ENCODE assay signal across 23 cellular contexts in the genomic region with DNA sequence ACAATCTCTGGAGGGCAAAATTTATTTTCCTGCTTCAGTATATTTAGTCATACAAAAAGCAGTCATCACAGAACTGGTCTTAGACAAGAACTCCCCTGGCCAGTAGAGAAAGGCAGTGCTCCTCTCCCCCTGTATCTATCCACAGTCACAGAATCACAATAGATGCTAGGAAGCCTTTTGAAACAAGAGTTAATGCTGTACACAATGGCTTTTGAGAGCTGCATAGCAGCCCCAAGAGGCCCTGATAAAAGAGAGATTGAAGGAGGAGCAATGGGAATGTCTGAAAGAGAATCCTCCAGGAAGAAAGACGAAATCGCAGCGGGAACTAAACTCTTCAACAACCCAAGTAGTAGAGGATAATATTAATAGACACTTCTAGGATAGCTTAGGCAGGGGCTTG.
"Had no signal": no experiment of that assay in that cellular context is flagged by ENCODE, and none has a peak within 500 bp of the region (broad histone marks: within the 10 kb centered on the region; RNA-seq: fewer than 3 reads in every experiment).

No MANE protein-coding gene starts in this region.

- H3K4me1 Mint-ChIP-seq: immature natural killer cell had no signal

- H3K36me3 ChIP-seq: colonic mucosa, right atrium auricular region, suprapubic skin, tibial nerve had no signal

- H3K9me3 Mint-ChIP-seq: nephron progenitor cell had no signal

- H3K27me3 ChIP-seq: body of pancreas, colonic mucosa, right atrium auricular region, suprapubic skin, tibial nerve had no signal

- H3K36me3 Mint-ChIP-seq: activated naive CD8-positive, alpha-beta T cell; immature natural killer cell had no signal

- H3K4me1 ChIP-seq: body of pancreas, colonic mucosa, right atrium auricular region, suprapubic skin, tibial nerve had no signal

- H3K4me3 ChIP-seq: body of pancreas, colonic mucosa, right atrium auricular region, suprapubic skin, tibial nerve had no signal

- H3K27ac Mint-ChIP-seq: activated naive CD8-positive, alpha-beta T cell; immature natural killer cell; nephron progenitor cell had no signal

- DNase-seq: activated CD4-positive, alpha-beta T cell treated with anti-CD3 and anti-CD28 coated beads for 48 hours; activated CD4-positive, alpha-beta T cell treated with anti-CD3 and anti-CD28 coated beads, Interleukin-2, amount 50 U/mL, for 48 hours; activated CD8-positive, alpha-beta memory T cell treated with anti-CD3 and anti-CD28 coated beads for 24 hours; activated effector memory CD4-positive, alpha-beta T cell treated with Interleukin-2 at 50 U/mL for 16 hours; activated naive CD4-positive, alpha-beta T cell treated with Interleukin-2 at 50 U/mL for 16 hours; aorta; body of pancreas; cerebellar nuclear complex; colonic mucosa; foreskin fibroblast; head of caudate nucleus; hippocampal formation; immature natural killer cell; kidney; left colon; mammary epithelial cell; nephron progenitor cell; stimulated activated CD4-positive, alpha-beta T cell treated with anti-CD3 and anti-CD28 coated beads, Interleukin-15, amount 100 ng/mL, for 24 hours; stimulated activated naive CD4-positive, alpha-beta T cell had no signal

- H3K4me3 Mint-ChIP-seq: activated naive CD8-positive, alpha-beta T cell; immature natural killer cell; nephron progenitor cell had no signal

- H3K27me3 Mint-ChIP-seq: activated naive CD8-positive, alpha-beta T cell had no signal

- H3K27ac ChIP-seq: body of pancreas, colonic mucosa, right atrium auricular region, suprapubic skin, tibial nerve had no signal

- H3K9me3 ChIP-seq: body of pancreas, colonic mucosa, right atrium auricular region, suprapubic skin, tibial nerve had no signal
